8 cellular contexts compared by ENCODE assay signal in the genomic region with DNA sequence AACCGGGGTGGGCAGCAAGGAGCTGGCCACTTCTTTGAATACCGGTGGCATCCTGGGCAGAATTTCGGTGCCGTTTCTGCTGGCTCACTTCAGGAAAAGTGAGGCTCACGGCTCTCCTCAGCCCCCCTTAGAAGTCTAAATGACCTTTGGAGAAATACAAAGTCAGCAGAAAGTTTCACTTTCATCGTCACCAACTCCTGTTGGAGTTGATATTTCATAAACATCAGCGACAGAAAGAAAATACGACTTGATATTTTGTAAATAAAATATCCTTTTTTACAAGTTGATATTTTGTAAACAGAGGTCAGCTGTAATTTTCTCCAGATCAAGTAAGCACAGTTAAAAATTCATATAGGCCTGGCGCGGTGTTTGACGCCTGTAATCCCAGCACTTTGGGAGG. TPM values are rescaled to one million over a fixed set of nuclear protein-coding genes. Genes with fewer than 3 reads are reported as not detected.
DNase-seq lines count a peak whose midpoint lies in the region; ATAC-seq and TF ChIP-seq lines count a peak whose summit lies in the region.

No MANE protein-coding gene starts in this region.

- peaks cover 61% of the 10 kb centered on the region for H3K9me3 ChIP-seq in upper lobe of right lung

- H3K27ac ChIP-seq in mesendoderm (ENCODE audit: low read depth, low read length) (no peak overlapping the region), upper lobe of right lung (peak overlapping the region; percentile 91)

- H3K4ac ChIP-seq in mesendoderm (ENCODE audit: low read depth, low read length) = no peak overlapping the region

- H3K79me1 ChIP-seq in mesendoderm (ENCODE audit: low read length) = no peaks in the 10 kb centered on the region

- H2BK5ac ChIP-seq in mesendoderm (ENCODE audit: low read length) = no peak overlapping the region

- H3K36me3 ChIP-seq in mesendoderm (ENCODE audit: control insufficient read depth, insufficient read depth, low read length) (peaks cover 3% of the 10 kb centered on the region), upper lobe of right lung (peaks cover 9% of the 10 kb centered on the region)

- peak overlapping the region; percentile 29 for H3K18ac ChIP-seq in mesendoderm (ENCODE audit: low read length)

- H3K9ac ChIP-seq in mesendoderm (ENCODE audit: low read length) = peak overlapping the region; percentile 87

- H3K27ac Mint-ChIP-seq in activated naive CD4-positive, alpha-beta T cell treated with anti-CD3 and anti-CD28 coated beads, Interleukin-2, amount 50 U/mL, for 24 hours = no peak overlapping the region
- peak overlapping the region; percentile 54 for H3K27ac Mint-ChIP-seq in MCF 10A (ENCODE audit: low read depth, unreplicated experiment)

- peak overlapping the region; percentile 75 for H3K4me3 ChIP-seq in mesendoderm (ENCODE audit: low read length)
- peak overlapping the region; percentile 67 for H3K4me3 ChIP-seq in upper lobe of right lung

- no peak overlapping the region for H4K8ac ChIP-seq in mesendoderm (ENCODE audit: low read depth, low read length)

- H2BK15ac ChIP-seq in mesendoderm (replicated peaks; ENCODE audit: low read depth) = no peak overlapping the region

- H3K27me3 ChIP-seq in mesendoderm (ENCODE audit: insufficient read depth, low read length, poor library complexity) = no peaks in the 10 kb centered on the region
- no peaks in the 10 kb centered on the region for H3K27me3 ChIP-seq in upper lobe of right lung

- H3K4me3 Mint-ChIP-seq in activated naive CD4-positive, alpha-beta T cell treated with anti-CD3 and anti-CD28 coated beads, Interleukin-2, amount 50 U/mL, for 24 hours = peak overlapping the region; percentile 88
- peak overlapping the region; percentile 70 for H3K4me3 Mint-ChIP-seq in MCF 10A (ENCODE audit: unreplicated experiment)

- intact Hi-C loops in MCF 10A (cut with micrococcal nuclease) (no loop called here), upper lobe of right lung (cut with DNase I) (no loop called here)

- no peak for TF ChIP-seq CTCF in MCF 10A (IDR thresholded peaks at IDR 0.05; ENCODE audit: unreplicated experiment)
- no peak for TF ChIP-seq CTCF in upper lobe of right lung (IDR thresholded peaks at IDR 0.05)

- ATAC-seq in upper lobe of right lung (no peak), GM19324 (IDR thresholded peaks at IDR 0.05; ENCODE audit: low FRiP score, unreplicated experiment) (no peak)

- H3K23ac ChIP-seq in mesendoderm (ENCODE audit: low read length) = no peak overlapping the region

- H2BK120ac ChIP-seq in mesendoderm (ENCODE audit: low read depth, low read length) = no peak overlapping the region

- POLR2A ChIA-PET in MCF 10A (lab: Yijun Ruan, JAX) = interaction anchor here (0.6 to 5.3 kb wide), 14 partner anchors 9 to 1696 kb away, joined by 3 to 42 read pairs (median 3); a partner anchor contains a TSS

- H3K4me1 Mint-ChIP-seq in activated naive CD4-positive, alpha-beta T cell treated with anti-CD3 and anti-CD28 coated beads, Interleukin-2, amount 50 U/mL, for 24 hours = peaks cover 19% of the 10 kb centered on the region
- no peaks in the 10 kb centered on the region for H3K4me1 Mint-ChIP-seq in MCF 10A (ENCODE audit: insufficient read depth, unreplicated experiment)

- H3K27me3 Mint-ChIP-seq in activated naive CD4-positive, alpha-beta T cell treated with anti-CD3 and anti-CD28 coated beads, Interleukin-2, amount 50 U/mL, for 24 hours = no peaks in the 10 kb centered on the region
- no peaks in the 10 kb centered on the region for H3K27me3 Mint-ChIP-seq in MCF 10A (ENCODE audit: insufficient read depth, unreplicated experiment)

- peak overlapping the region; percentile 56 for H3K4me2 ChIP-seq in mesendoderm (ENCODE audit: low read length)

- H3K36me3 Mint-ChIP-seq in activated naive CD4-positive, alpha-beta T cell treated with anti-CD3 and anti-CD28 coated beads, Interleukin-2, amount 50 U/mL, for 24 hours = peaks cover 40% of the 10 kb centered on the region
- H3K36me3 Mint-ChIP-seq in MCF 10A (ENCODE audit: insufficient read depth, unreplicated experiment) = peaks cover 38% of the 10 kb centered on the region

- peak overlapping the region; percentile 97 for H3K56ac ChIP-seq in mesendoderm (ENCODE audit: low read length)

- H2AK5ac ChIP-seq in mesendoderm (ENCODE audit: low read length) = no peak overlapping the region

- peaks cover 18% of the 10 kb centered on the region for H3K9me3 Mint-ChIP-seq in activated naive CD4-positive, alpha-beta T cell treated with anti-CD3 and anti-CD28 coated beads, Interleukin-2, amount 50 U/mL, for 24 hours
- H3K9me3 Mint-ChIP-seq in MCF 10A (ENCODE audit: unreplicated experiment) = peaks cover 19% of the 10 kb centered on the region

- WGBS in mesendoderm (ENCODE audit: extremely low coverage, insufficient coverage, low lambda C conversion rate) = no CpG with 5 or more reads among the region's 11 CpGs

- BruUV-seq in MCF 10A (replicated peaks; lab: Mats Ljungman, UMichigan) = TSS peak; percentile 53

- no peaks in the 10 kb centered on the region for H3K4me1 ChIP-seq in mesendoderm (ENCODE audit: control insufficient read depth, low read depth, low read length)
- H3K4me1 ChIP-seq in upper lobe of right lung = peaks cover 13% of the 10 kb centered on the region

- no peaks in the 10 kb centered on the region for H3K79me2 ChIP-seq in mesendoderm (ENCODE audit: control insufficient read depth, insufficient read depth, low read length)

- CTCF ChIA-PET in MCF 10A (lab: Yijun Ruan, JAX) = interaction anchor here (0.7 kb wide), 1 partner anchor 21 kb away, joined by 5 read pairs; no protein-coding TSS in a partner anchor

- no peak overlapping the region for H4K5ac ChIP-seq in mesendoderm (ENCODE audit: low read length)

- no peak for DNase-seq in activated naive CD4-positive, alpha-beta T cell (lab: John Stamatoyannopoulos, UW)
- no peak for DNase-seq in MCF 10A (ENCODE audit: unreplicated experiment)
- no peak for DNase-seq in mesendoderm
- no peak for DNase-seq in upper lobe of right lung
- DNase-seq in putamen (ENCODE audit: low spot score) = no peak
- no peak for DNase-seq in NCI-H1436 treated with DMSO at 0.1 percent for 48 hours (lab: John Stamatoyannopoulos, UW)

RNA-seq across cellular contexts. Expression of a gene that starts 0.8 kb away (rescaled TPM):
- total RNA-seq in MCF 10A (2022) (24.3 and 28.2 TPM in 2 replicates), upper lobe of right lung (26.1 TPM)
- 29.1 TPM for polyA plus RNA-seq in mesendoderm (2013, experiment 1 of 2)
- polyA plus RNA-seq in mesendoderm (2013, experiment 2 of 2) = 29.3 TPM

RNA-seq across cellular contexts. Expression of a gene that starts 0.8 kb away (rescaled TPM):
- total RNA-seq in MCF 10A (2022) (3.4 and 5.5 TPM in 2 replicates), upper lobe of right lung (6.9 TPM)
- 4.2 TPM for polyA plus RNA-seq in mesendoderm (2013, experiment 1 of 2)
- 4.3 TPM for polyA plus RNA-seq in mesendoderm (2013, experiment 2 of 2)

RNA-seq across cellular contexts. Expression of a gene that starts 22.8 kb away (rescaled TPM):
- total RNA-seq in MCF 10A (2022) = 28.3 and 30.9 TPM in 2 replicates
- 20.2 TPM for polyA plus RNA-seq in mesendoderm (2013, experiment 1 of 2)
- polyA plus RNA-seq in mesendoderm (2013, experiment 2 of 2) = 20.9 TPM
- total RNA-seq in upper lobe of right lung = 27.6 TPM

RNA-seq across cellular contexts. Expression of a gene that starts 49.6 kb away (rescaled TPM):
- total RNA-seq in MCF 10A (2022) (not detected in 2 replicates), upper lobe of right lung (not detected)
- not detected for polyA plus RNA-seq in mesendoderm (2013, experiment 1 of 2)
- polyA plus RNA-seq in mesendoderm (2013, experiment 2 of 2) = not detected

RNA-seq across cellular contexts. Expression of a gene that starts 49.6 kb away (rescaled TPM):
- 0.49 and 0.72 TPM in 2 replicates for total RNA-seq in MCF 10A (2022)
- not detected for polyA plus RNA-seq in mesendoderm (2013, experiment 1 of 2)
- polyA plus RNA-seq in mesendoderm (2013, experiment 2 of 2) = not detected
- 8.3 TPM for total RNA-seq in upper lobe of right lung
